8 cellular contexts compared by ENCODE assay signal in genomic region chr7:130669051-130669700, GRCh38. TPM values are rescaled to one million over a fixed set of nuclear protein-coding genes. Genes with fewer than 3 reads are reported as not detected.
DNase-seq lines count a peak whose midpoint lies in the region; ATAC-seq and TF ChIP-seq lines count a peak whose summit lies in the region.

No MANE protein-coding gene starts in this region.

- H3K27me3 ChIP-seq in DOHH2 (ENCODE audit: control insufficient read depth, low read length), result no peaks in the 10 kb centered on the region
- H3K27me3 ChIP-seq in adipocyte (replicated peaks; ENCODE audit: control insufficient read depth, insufficient read depth, low read length), result no peaks in the 10 kb centered on the region
- no peaks in the 10 kb centered on the region for H3K27me3 ChIP-seq in smooth muscle cell (ENCODE audit: low read depth)

- peak overlapping the region; percentile 100 for H2AFZ ChIP-seq in smooth muscle cell (ENCODE audit: low read depth)

- peak; percentile 1 for DNase-seq in KG1 (lab: John Stamatoyannopoulos, UW)
- no peak for DNase-seq in adipocyte (ENCODE audit: low read depth)
- no peak for DNase-seq in smooth muscle cell (lab: John Stamatoyannopoulos, UW; ENCODE audit: unreplicated experiment)
- DNase-seq in stimulated activated CD4-positive, alpha-beta T cell treated with anti-CD3 and anti-CD28 coated beads, Interleukin-1b, Interleukin-23, amount 100 ng/mL, for 48 hours, result no peak
- DNase-seq in DMS114 treated with DMSO at 0.1 percent for 48 hours (lab: John Stamatoyannopoulos, UW; ENCODE audit: unreplicated experiment), result no peak

- peak overlapping the region; percentile 86 for H3K4me3 ChIP-seq in DOHH2 (ENCODE audit: low read length)
- H3K4me3 ChIP-seq in adipocyte (ENCODE audit: low read length), result peak overlapping the region; percentile 88
- H3K4me3 ChIP-seq in iPS-11a (ENCODE audit: low read depth, low read length), result peak overlapping the region; percentile 84
- H3K4me3 ChIP-seq in smooth muscle cell, result peak overlapping the region; percentile 85

- H3K36me3 ChIP-seq in DOHH2 (ENCODE audit: control insufficient read depth, low read length) (no peaks in the 10 kb centered on the region), adipocyte (ENCODE audit: control insufficient read depth, insufficient read depth, low read length, severe bottlenecking) (peaks cover 3% of the 10 kb centered on the region), smooth muscle cell (ENCODE audit: low read depth) (no peaks in the 10 kb centered on the region)

- H3K4me2 ChIP-seq in DOHH2 (ENCODE audit: low read length), result peak overlapping the region; percentile 87
- H3K4me2 ChIP-seq in smooth muscle cell, result peak overlapping the region; percentile 90

- H3K79me2 ChIP-seq in DOHH2 (ENCODE audit: control insufficient read depth, low read length) (no peaks in the 10 kb centered on the region; the same call in 1 of the 2 replicates), smooth muscle cell (ENCODE audit: low read depth) (no peaks in the 10 kb centered on the region)

- H4K20me1 ChIP-seq in DOHH2 (ENCODE audit: control insufficient read depth, insufficient read depth, low read depth, low read length) (no peaks in the 10 kb centered on the region), smooth muscle cell (ENCODE audit: low read depth) (no peaks in the 10 kb centered on the region)

- WGBS in smooth muscle cell (ENCODE audit: low lambda C conversion rate), result 11% methylated on average over 15 of the region's 16 CpGs

- H3K9me2 ChIP-seq in DOHH2 (replicated peaks; ENCODE audit: control insufficient read depth, low read length), result no peaks in the 10 kb centered on the region

- no peak overlapping the region for H3K27ac ChIP-seq in DOHH2 (ENCODE audit: low read depth, low read length)
- H3K27ac ChIP-seq in smooth muscle cell (ENCODE audit: low read depth), result peak overlapping the region; percentile 49

- H3K4me1 ChIP-seq in DOHH2 (ENCODE audit: control insufficient read depth, low read length) (peaks cover 18% of the 10 kb centered on the region), adipocyte (ENCODE audit: control insufficient read depth, insufficient read depth, low read length) (peaks cover 35% of the 10 kb centered on the region), smooth muscle cell (ENCODE audit: low read depth) (peaks cover 15% of the 10 kb centered on the region)

- H3K9ac ChIP-seq in adipocyte (ENCODE audit: low read length) (peak overlapping the region; percentile 88), smooth muscle cell (ENCODE audit: low read depth) (peak overlapping the region; percentile 73)

- TF ChIP-seq CTCF in DOHH2 (IDR thresholded peaks at IDR 0.05; ENCODE audit: low read depth, low read length, poor library complexity, severe bottlenecking), result no peak
- no peak for TF ChIP-seq CTCF in smooth muscle cell (IDR thresholded peaks at IDR 0.05; ENCODE audit: borderline replicate concordance, insufficient read depth, poor library complexity, severe bottlenecking)

- 0 out of 2 replicates have a peak, but pooled peaks cover 3% of the 10 kb centered on the region for H3F3A ChIP-seq in DOHH2 (ENCODE audit: control insufficient read depth, insufficient read depth)
- H3F3A ChIP-seq in smooth muscle cell (ENCODE audit: low read depth), result no peaks in the 10 kb centered on the region

- H3K9me3 ChIP-seq in DOHH2 (ENCODE audit: control insufficient read depth, insufficient read depth, low read length) (no peaks in the 10 kb centered on the region), adipocyte (ENCODE audit: control insufficient read depth, low read length) (no peaks in the 10 kb centered on the region), smooth muscle cell (replicated peaks; ENCODE audit: low read depth) (no peaks in the 10 kb centered on the region)

- peak; percentile 34 for ATAC-seq in GM21515 (IDR thresholded peaks at IDR 0.05; ENCODE audit: unreplicated experiment)

RNA-seq across cellular contexts. Expression of gene COPG2, which starts 0.6 kb away (rescaled TPM):
- total RNA-seq in smooth muscle cell, result 39.8 and 43.8 TPM in 2 replicates
- 5.6 and 8.7 TPM in 2 replicates for polyA plus RNA-seq in smooth muscle cell

RNA-seq across cellular contexts. Expression of gene TSGA13, which starts 17.2 kb away (rescaled TPM):
- not detected in 2 replicates for total RNA-seq in smooth muscle cell
- not detected in 2 replicates for polyA plus RNA-seq in smooth muscle cell
